11 cellular contexts compared by ENCODE assay signal in the genomic region with DNA sequence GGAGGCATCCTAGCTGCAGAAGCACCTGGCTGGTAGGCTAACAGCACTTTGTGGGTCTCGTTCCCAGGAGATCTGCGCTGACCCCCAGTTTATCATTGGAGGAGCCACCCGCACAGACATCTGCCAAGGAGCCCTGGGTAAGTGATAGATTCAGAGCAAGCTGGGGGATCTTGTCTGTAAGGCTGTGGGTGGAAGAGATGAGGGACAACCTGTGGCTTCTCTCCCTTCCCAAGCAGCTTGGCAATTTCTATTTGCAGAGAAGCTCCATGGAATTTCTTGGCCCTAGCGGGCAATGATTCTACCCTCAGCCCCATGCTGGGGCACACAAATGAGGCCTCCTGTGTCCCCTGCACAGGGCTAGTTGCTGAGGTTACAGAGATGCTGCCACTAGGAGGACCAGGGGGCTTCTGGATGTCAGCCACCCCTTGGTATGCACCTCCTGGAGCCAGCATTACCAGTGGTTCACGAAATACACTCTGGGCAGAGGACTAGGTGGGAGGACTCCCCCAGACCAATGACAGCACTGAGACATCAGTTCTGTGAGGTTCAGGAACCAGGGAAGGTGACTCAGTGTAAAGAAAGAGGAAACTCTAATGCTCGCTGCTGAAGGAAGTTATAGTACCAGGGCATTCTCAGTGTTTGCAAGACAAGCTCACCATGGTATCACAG. TPM values are rescaled to one million over a fixed set of nuclear protein-coding genes. Genes with fewer than 3 reads are reported as not detected.
A peak's percentile ranks its signal among the peaks of the same experiment; 100 is the strongest.
DNase-seq lines count a peak whose midpoint lies in the region; ATAC-seq and TF ChIP-seq lines count a peak whose summit lies in the region.
"Had no signal": no experiment of that assay in that cellular context is flagged by ENCODE, and none has a peak within 500 bp of the region (broad histone marks: within the 10 kb centered on the region; RNA-seq: fewer than 3 reads in every experiment).

No MANE protein-coding gene starts in this region.

- no peaks in the 10 kb centered on the region for H3K9me3 ChIP-seq in Panc1 (ENCODE audit: control insufficient read depth, insufficient read depth, low read depth, low read length)

- peaks cover 87% of the 10 kb centered on the region for H3K4me1 Mint-ChIP-seq in chondrocyte (ENCODE audit: low read depth)

- CTCF ChIA-PET in Panc1 (lab: Charles Lee): no interaction called here

- TF ChIP-seq CTCF in Panc1 (IDR thresholded peaks at IDR 0.05) (no peak), chondrocyte (IDR thresholded peaks at IDR 0.05) (no peak), retinal pigment epithelial cell (conservative IDR thresholded peaks at IDR 0.05; ENCODE audit: low read depth, low read length) (peak; percentile 11)

- H3K4me3 ChIP-seq in Panc1 (ENCODE audit: low read depth in 2 of 2, low read length in 2 of 2) (no peak overlapping the region), retinal pigment epithelial cell (ENCODE audit: low read length) (no peak overlapping the region)

- no peak overlapping the region for H3K4me3 Mint-ChIP-seq in chondrocyte (ENCODE audit: unreplicated experiment)

- BruUV-seq in Panc1 (replicated peaks; lab: Mats Ljungman, UMichigan): no TSS peak

- no peaks in the 10 kb centered on the region for H3K9me3 Mint-ChIP-seq in chondrocyte (ENCODE audit: low read depth)

- peaks cover 42% of the 10 kb centered on the region for H3K4me1 ChIP-seq in Panc1 (ENCODE audit: control insufficient read depth, insufficient read depth, low read length)

- H3K27ac Mint-ChIP-seq in chondrocyte (ENCODE audit: unreplicated experiment): peak overlapping the region; percentile 29

- H3K36me3 ChIP-seq in Panc1 (ENCODE audit: control insufficient read depth, insufficient read depth, low read length): peaks cover 14% of the 10 kb centered on the region

- in situ Hi-C loops in Panc1 (cut with HindIII; ENCODE audit: low pct_unique_long_range_greater_than_20kb, low sequenced_read_pairs): no loop called here

- peaks cover 26% of the 10 kb centered on the region for H3K36me3 Mint-ChIP-seq in chondrocyte (ENCODE audit: low read depth)

- peak overlapping the region; percentile 26; the same call in 1 of the 2 replicates for H3K27ac ChIP-seq in Panc1 (ENCODE audit: low read length)

- no peaks in the 10 kb centered on the region for H3K27me3 ChIP-seq in Panc1 (ENCODE audit: control insufficient read depth, insufficient read depth, low read length)

- intact Hi-C loops in Panc1 (cut with micrococcal nuclease; ENCODE audit: unreplicated experiment): no loop called here

- ATAC-seq in Panc1 (no peak), GM18519 (IDR thresholded peaks at IDR 0.05; ENCODE audit: low FRiP score, unreplicated experiment) (no peak)

- no peaks in the 10 kb centered on the region for H3K27me3 Mint-ChIP-seq in chondrocyte (ENCODE audit: low read depth)

- POLR2A ChIA-PET in Panc1 (lab: Charles Lee): no interaction called here

- DNase-seq in HCEC 1CT (peak; percentile 40), Panc1 (ENCODE audit: low read depth, low spot score) (no peak), chondrocyte (ENCODE audit: low spot score) (peak; percentile 42), retinal pigment epithelial cell (ENCODE audit: low read depth) (no peak), T1000 (lab: John Stamatoyannopoulos, UW) (no peak), epidermal melanocyte (ENCODE audit: insufficient read length, low spot score) (no peak), hepatic stellate cell (ENCODE audit: low spot score) (no peak)
- DNase-seq: activated effector memory CD4-positive, alpha-beta T cell treated with Interleukin-2 at 50 U/mL for 16 hours; RPMI8226 had no signal

RNA-seq across cellular contexts. Expression of gene CAPN2, which starts 5.5 kb away (rescaled TPM):
- total RNA-seq in Panc1 (2021; ENCODE audit: unreplicated experiment): 171 TPM
- 189 TPM for polyA plus RNA-seq in Panc1 (2012; ENCODE audit: insufficient read length)
- 202 to 241 TPM (median 238 TPM) in 3 replicates for total RNA-seq in chondrocyte

RNA-seq across cellular contexts. Expression of gene CAPN8, which starts 52.3 kb away (rescaled TPM):
- total RNA-seq in Panc1 (2021; ENCODE audit: unreplicated experiment) (0.28 TPM), chondrocyte (not detected in 3 replicates)
- 0.22 TPM for polyA plus RNA-seq in Panc1 (2012; ENCODE audit: insufficient read length)
- total RNA-seq: myocyte had no signal

Comparison
In these comparisons a context has a peak if more than half of its experiments do, and no peak if none do; other contexts are left out.
1. DNase-seq: peak in HCEC 1CT (single experiment) and chondrocyte (single experiment); none in Panc1 (single experiment), retinal pigment epithelial cell (single experiment), T1000 (single experiment), epidermal melanocyte (single experiment) and hepatic stellate cell (single experiment).